Comparison of ENCODE assay signal across 12 cellular contexts in the genomic region with DNA sequence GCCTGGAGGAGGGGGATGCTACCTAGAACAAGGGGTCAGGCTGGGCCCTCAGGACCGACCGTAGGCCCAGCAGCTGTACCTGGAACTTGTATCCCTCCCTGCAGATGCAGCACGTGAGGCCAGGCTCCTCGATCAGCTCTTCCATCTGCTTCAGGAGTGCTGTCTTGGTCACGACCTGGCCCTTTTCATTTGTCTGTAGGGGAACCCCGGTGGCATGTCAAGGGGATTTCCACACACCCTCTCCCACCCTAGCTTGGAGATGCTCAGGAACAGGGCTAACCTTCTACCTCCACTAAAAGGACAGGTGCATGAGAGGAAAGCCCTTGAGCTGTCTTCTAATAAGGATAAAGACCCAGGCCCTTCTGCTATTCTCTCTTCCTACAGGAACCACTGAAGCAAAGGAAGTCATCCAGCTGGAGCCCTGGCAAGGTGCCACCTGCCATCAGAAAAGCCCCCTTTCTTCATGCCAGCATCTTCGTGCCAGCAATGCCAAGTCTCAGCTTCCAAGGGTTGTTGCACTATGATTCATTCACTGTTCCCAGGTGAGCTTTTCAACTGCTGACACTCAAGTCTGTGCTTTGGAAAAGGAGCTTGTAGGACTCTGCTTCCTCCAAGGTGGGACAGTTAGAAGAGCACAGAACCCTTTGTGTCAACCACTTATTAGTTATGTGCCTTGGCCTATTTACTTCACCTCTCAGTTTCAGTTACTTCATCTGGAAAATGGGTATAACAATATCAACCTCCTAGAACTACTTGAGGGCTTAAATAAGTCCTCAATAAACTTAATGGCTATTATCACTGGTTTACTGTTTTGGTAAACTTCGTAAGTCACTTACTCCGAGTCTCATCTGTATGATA.
DNase-seq lines count a peak whose midpoint lies in the region; ATAC-seq, FAIRE-seq and TF ChIP-seq lines count a peak whose summit lies in the region.
"Had no signal": no experiment of that assay in that cellular context is flagged by ENCODE, and none has a peak within 500 bp of the region (broad histone marks: within the 10 kb centered on the region; RNA-seq: fewer than 3 reads in every experiment).

No MANE protein-coding gene starts in this region.

- peaks cover 66% of the 10 kb centered on the region for H3K36me3 Mint-ChIP-seq in CD4-positive, CD25-positive, alpha-beta regulatory T cell
- peaks cover 90% of the 10 kb centered on the region for H3K36me3 Mint-ChIP-seq in activated T-helper 2 cell treated with anti-CD3 and anti-CD28 coated beads, Interferon-gamma antibody, Interleukin-2, Interleukin-4, amounts not matched to agents 10 μg/mL and 5 μg/mL and 100 μg/mL, durations not matched to agents 14 hours and 24 hours and 36 hours (ENCODE audit: low read depth)

- no peaks in the 10 kb centered on the region for H3K27me3 Mint-ChIP-seq in CD4-positive, CD25-positive, alpha-beta regulatory T cell
- no peaks in the 10 kb centered on the region for H3K27me3 Mint-ChIP-seq in activated T-helper 2 cell treated with anti-CD3 and anti-CD28 coated beads, Interferon-gamma antibody, Interleukin-2, Interleukin-4, amounts not matched to agents 10 μg/mL and 5 μg/mL and 100 μg/mL, durations not matched to agents 14 hours and 24 hours and 36 hours (ENCODE audit: low read depth)

- no peaks in the 10 kb centered on the region for H3K9me3 Mint-ChIP-seq in CD4-positive, CD25-positive, alpha-beta regulatory T cell
- no peaks in the 10 kb centered on the region for H3K9me3 Mint-ChIP-seq in activated T-helper 2 cell treated with anti-CD3 and anti-CD28 coated beads, Interferon-gamma antibody, Interleukin-2, Interleukin-4, amounts not matched to agents 10 μg/mL and 5 μg/mL and 100 μg/mL, durations not matched to agents 14 hours and 24 hours and 36 hours
- H3K9me3 Mint-ChIP-seq: WTC11 had no signal

- H3K9me3 ChIP-seq in CD4-positive, CD25-positive, alpha-beta regulatory T cell (ENCODE audit: control insufficient read depth in 2 of 2, low read length in 2 of 2): no peaks in the 10 kb centered on the region

- H3K27ac ChIP-seq in CD4-positive, CD25-positive, alpha-beta regulatory T cell (ENCODE audit: insufficient read depth, low read length, poor library complexity, severe bottlenecking): no peak overlapping the region

- no peaks in the 10 kb centered on the region for H3K4me1 ChIP-seq in CD4-positive, CD25-positive, alpha-beta regulatory T cell (ENCODE audit: control insufficient read depth, insufficient read depth, low read length, poor library complexity, severe bottlenecking)

- no peak overlapping the region for H3K4me3 Mint-ChIP-seq in CD4-positive, CD25-positive, alpha-beta regulatory T cell
- H3K4me3 Mint-ChIP-seq in activated T-helper 2 cell treated with anti-CD3 and anti-CD28 coated beads, Interferon-gamma antibody, Interleukin-2, Interleukin-4, amounts not matched to agents 10 μg/mL and 5 μg/mL and 100 μg/mL, durations not matched to agents 14 hours and 24 hours and 36 hours (ENCODE audit: low read depth): no peak overlapping the region
- H3K4me3 Mint-ChIP-seq: WTC11 had no signal

- intact Hi-C loops in activated T-helper 2 cell treated with anti-CD3 and anti-CD28 coated beads, Interferon-gamma antibody, Interleukin-2, Interleukin-4, amounts not matched to agents 10 μg/mL and 5 μg/mL and 100 μg/mL, durations not matched to agents 14 hours and 24 hours and 36 hours (cut with micrococcal nuclease): no loop called here
- intact Hi-C loops in posterior vena cava (cut with DNase I): no loop called here

- H3K4me3 ChIP-seq in CD4-positive, CD25-positive, alpha-beta regulatory T cell (ENCODE audit: low read depth, low read length): no peak overlapping the region
- H3K4me3 ChIP-seq: smooth muscle cell had no signal

- peaks cover 95% of the 10 kb centered on the region for H3K36me3 ChIP-seq in CD4-positive, CD25-positive, alpha-beta regulatory T cell (ENCODE audit: control insufficient read depth, insufficient read depth, low read length)

- no peak for ATAC-seq in CD4-positive, CD25-positive, alpha-beta regulatory T cell (ENCODE audit: low read depth in 2 of 2)
- ATAC-seq in GM21423 (IDR thresholded peaks at IDR 0.05; ENCODE audit: unreplicated experiment): no peak
- ATAC-seq: WTC11 had no signal

- no peak for TF ChIP-seq POLR2A in GM12891 (IDR thresholded peaks at IDR 0.05; ENCODE audit: low read depth, low read length)

- no peaks in the 10 kb centered on the region for H3K27me3 ChIP-seq in CD4-positive, CD25-positive, alpha-beta regulatory T cell (ENCODE audit: control insufficient read depth, insufficient read depth, low read length)

- DNase-seq in CD4-positive, CD25-positive, alpha-beta regulatory T cell: no peak
- DNase-seq in GM12891 (ENCODE audit: insufficient read length, low spot score) (no peak), posterior vena cava (ENCODE audit: low spot score) (peak; percentile 44), DMS 273 treated with DMSO at 0.1 percent for 48 hours (lab: John Stamatoyannopoulos, UW) (no peak), anterior cingulate cortex (lab: John Stamatoyannopoulos, UW) (no peak)
- no peak for DNase-seq in activated T-helper 2 cell treated with anti-CD3 and anti-CD28 coated beads, Interferon-gamma antibody, Interleukin-2, Interleukin-4, amounts not matched to agents 10 μg/mL and 5 μg/mL and 100 μg/mL, durations not matched to agents 14 hours and 24 hours and 36 hours (ENCODE audit: low spot score)
- DNase-seq: DMS153, kidney, NCI-H446 treated with DMSO at 0.1 percent for 48 hours had no signal

- H3K4me1 Mint-ChIP-seq in CD4-positive, CD25-positive, alpha-beta regulatory T cell: peaks cover 0 to 13% (median 5%) of the 10 kb centered on the region in 4 donors
- peaks cover 29% of the 10 kb centered on the region for H3K4me1 Mint-ChIP-seq in activated T-helper 2 cell treated with anti-CD3 and anti-CD28 coated beads, Interferon-gamma antibody, Interleukin-2, Interleukin-4, amounts not matched to agents 10 μg/mL and 5 μg/mL and 100 μg/mL, durations not matched to agents 14 hours and 24 hours and 36 hours (ENCODE audit: low read depth)
- H3K4me1 Mint-ChIP-seq: WTC11 had no signal

- peak; percentile 23 for FAIRE-seq in GM12891 (lab: Jason Lieb, UNC)
- FAIRE-seq: kidney had no signal

- H3K27ac Mint-ChIP-seq in CD4-positive, CD25-positive, alpha-beta regulatory T cell: peak overlapping the region in 2 of 3 donors; percentile 75 to 83
- H3K27ac Mint-ChIP-seq in activated T-helper 2 cell treated with anti-CD3 and anti-CD28 coated beads, Interferon-gamma antibody, Interleukin-2, Interleukin-4, amounts not matched to agents 10 μg/mL and 5 μg/mL and 100 μg/mL, durations not matched to agents 14 hours and 24 hours and 36 hours: peak overlapping the region; percentile 73
- H3K27ac Mint-ChIP-seq: WTC11 had no signal

TF ChIP-seq in GM12891, 5 proteins besides CTCF, POLR2A, EP300 and RAD21:
- TF ChIP-seq PAX5 (IDR thresholded peaks at IDR 0.05; ENCODE audit: insufficient read depth, low read length, severe bottlenecking): no peak
- TF ChIP-seq TAF1 (IDR thresholded peaks at IDR 0.05; ENCODE audit: low read depth, low read length): no peak
- no peak for TF ChIP-seq SPI1 (IDR thresholded peaks at IDR 0.05; ENCODE audit: low read depth, low read length)
- no peak; the same call in 1 of the 2 replicates for TF ChIP-seq POU2F2 (IDR thresholded peaks at IDR 0.05; ENCODE audit: low read depth, low read length)
- no peak for TF ChIP-seq POLR2AphosphoS5 (IDR thresholded peaks at IDR 0.05; ENCODE audit: low read depth, low read length)
